Comparison of ENCODE assay signal across 15 cellular contexts in the genomic region with DNA sequence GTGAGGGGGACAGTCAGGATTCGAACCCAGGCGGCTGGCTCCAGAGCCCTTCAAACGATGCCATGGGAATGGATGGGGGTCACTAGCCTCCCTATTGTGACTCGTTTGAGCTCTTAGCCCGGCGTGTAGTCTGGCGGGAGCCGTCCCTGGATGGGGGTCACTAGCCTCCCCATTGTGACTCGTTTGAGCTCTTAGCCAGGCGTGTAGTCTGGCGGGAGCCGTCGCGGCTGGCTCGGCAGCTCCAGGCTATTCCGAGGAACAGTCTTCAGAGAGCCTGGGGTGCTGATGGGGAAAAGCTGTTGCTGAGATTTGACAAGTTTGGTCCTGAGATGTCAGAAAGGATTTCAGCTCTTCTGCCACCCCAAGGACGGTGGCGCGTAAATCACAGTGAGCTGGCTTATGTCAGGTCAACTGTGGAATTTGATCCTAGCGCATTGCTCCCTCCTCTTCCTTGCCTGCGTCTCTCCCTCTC. TPM values are rescaled to one million over a fixed set of nuclear protein-coding genes. Genes with fewer than 3 reads are reported as not detected.
A peak's percentile ranks its signal among the peaks of the same experiment; 100 is the strongest.
DNase-seq lines count a peak whose midpoint lies in the region; ATAC-seq and TF ChIP-seq lines count a peak whose summit lies in the region.
"Had no signal": no experiment of that assay in that cellular context is flagged by ENCODE, and none has a peak within 500 bp of the region (broad histone marks: within the 10 kb centered on the region; RNA-seq: fewer than 3 reads in every experiment).

No MANE protein-coding gene starts in this region.

- H3K4me1 ChIP-seq in BE2C: peaks cover 33% of the 10 kb centered on the region
- H3K4me1 ChIP-seq in psoas muscle: no peaks in the 10 kb centered on the region
- H3K4me1 ChIP-seq in ascending aorta: no peaks in the 10 kb centered on the region

- H3K9me3 ChIP-seq in BE2C (no peaks in the 10 kb centered on the region), psoas muscle (no peaks in the 10 kb centered on the region), ascending aorta (no peaks in the 10 kb centered on the region)
- H3K9me3 ChIP-seq: neutrophil, SJCRH30 had no signal

- H3K4me3 ChIP-seq in BE2C (ENCODE audit: low read depth, low read length) (no peak overlapping the region), psoas muscle (no peak overlapping the region), ascending aorta (no peak overlapping the region)
- H3K4me3 ChIP-seq: SJCRH30 had no signal

- peak in 3 of 4 donors; percentile 48 to 69 (median 64) for ATAC-seq in psoas muscle
- ATAC-seq: activated CD8-positive, alpha-beta T cell treated with anti-CD3 and anti-CD28 coated beads, Interleukin-2, amount 10 ng/mL, durations not matched to agents 7 days and 5 days had no signal

- H3K27ac ChIP-seq in angular gyrus (ENCODE audit: low read depth, low read length) (peak overlapping the region; percentile 99), psoas muscle (no peak overlapping the region), ascending aorta (no peak overlapping the region)
- H3K27ac ChIP-seq: HL-60, neutrophil, SJCRH30 had no signal

- H3K36me3 ChIP-seq in BE2C (no peaks in the 10 kb centered on the region), psoas muscle (ENCODE audit: insufficient read depth in 1 of 2, low read depth in 1 of 2) (no peaks in the 10 kb centered on the region), ascending aorta (no peaks in the 10 kb centered on the region)
- H3K36me3 ChIP-seq: neutrophil, SJCRH30 had no signal

- intact Hi-C loops in psoas muscle (cut with DNase I): no loop called here
- intact Hi-C loops in ascending aorta (cut with DNase I): no loop called here

- peak; percentile 45 for DNase-seq in BE2C
- peak; percentile 90 for DNase-seq in left kidney (ENCODE audit: low read depth, low spot score)
- DNase-seq in psoas muscle: no peak
- no peak for DNase-seq in A172 (ENCODE audit: low spot score)
- DNase-seq in mesenteric fat pad (ENCODE audit: low spot score): no peak
- no peak for DNase-seq in ascending aorta (ENCODE audit: low spot score in 2 of 2)
- DNase-seq in DMS53 treated with DMSO at 0.1 percent for 48 hours (lab: John Stamatoyannopoulos, UW; ENCODE audit: unreplicated experiment): no peak
- DNase-seq: activated CD8-positive, alpha-beta T cell treated with anti-CD3 and anti-CD28 coated beads, Interleukin-2, amount 10 ng/mL, durations not matched to agents 7 days and 5 days; activated naive CD4-positive, alpha-beta T cell treated with anti-CD3 and anti-CD28 coated beads, Interleukin-2, amount 50 U/mL, for 16 hours; activated T-cell treated with anti-CD3 and anti-CD28 coated beads, Interleukin-2, amount 50 U/mL, for 4 hours; stimulated activated naive CD4-positive, alpha-beta T cell treated with Interleukin-2 at 50 U/mL for 16 hours had no signal

- no peaks in the 10 kb centered on the region for H3K27me3 ChIP-seq in BE2C
- H3K27me3 ChIP-seq in psoas muscle (ENCODE audit: insufficient read depth in 3 of 3, low read length in 2 of 3): no peaks in the 10 kb centered on the region
- no peaks in the 10 kb centered on the region for H3K27me3 ChIP-seq in ascending aorta
- H3K27me3 ChIP-seq: neutrophil, SJCRH30 had no signal

- TF ChIP-seq CTCF in BE2C (IDR thresholded peaks at IDR 0.05; ENCODE audit: low read depth, low read length): no peak
- no peak for TF ChIP-seq CTCF in psoas muscle (IDR thresholded peaks at IDR 0.05)
- no peak for TF ChIP-seq CTCF in ascending aorta (IDR thresholded peaks at IDR 0.05)

- 53 to 63% (median 56%) methylated on average over 21 of the region's 21 CpGs for WGBS in psoas muscle, 3 donors

RNA-seq across cellular contexts. Expression of gene CALM1, which starts 58.3 kb away (rescaled TPM):
- polyA plus RNA-seq in BE2C (2012; ENCODE audit: insufficient read depth, insufficient read length, low read depth): 274 TPM
- total RNA-seq in psoas muscle (1,000 to 10,000 TPM in 1 of 4 donors, 100 to 1,000 TPM in 3; 460 to 1,593 (median 666) TPM), mesenteric fat pad (549 TPM), ascending aorta (178 TPM)
- 1,000 to 10,000 TPM in 1 of 3 donors, 100 to 1,000 TPM in 2; 559 to 1,064 (median 580) TPM for polyA plus RNA-seq in psoas muscle
- 395 and 420 TPM in 2 replicates for total RNA-seq in A172 (2014; rRNA removed; shearing (Covaris generic))

Comparison
In these comparisons a context has a peak if more than half of its experiments do, and no peak if none do; other contexts are left out.
1. DNase-seq: peak in BE2C (single experiment) and left kidney (single experiment); none in psoas muscle (0 of 2), A172 (single experiment), mesenteric fat pad (single experiment), ascending aorta (0 of 2) and DMS53 treated with DMSO at 0.1 percent for 48 hours (single experiment).